In genomic region chr2:219175928-219176817, GRCh38 we compare ENCODE assay signal across 8 cellular contexts. TPM values are rescaled to one million over a fixed set of nuclear protein-coding genes. Genes with fewer than 3 reads are reported as not detected.
DNase-seq lines count a peak whose midpoint lies in the region; ATAC-seq, FAIRE-seq and TF ChIP-seq lines count a peak whose summit lies in the region.

No MANE protein-coding gene starts in this region.

- FAIRE-seq in bronchial epithelial cell (lab: Jason Lieb, UNC) (no peak), kidney (lab: Jason Lieb, UNC) (no peak)

- H3K4me3 ChIP-seq in SJSA1 = peak overlapping the region; percentile 73
- H3K4me3 ChIP-seq in bronchial epithelial cell (ENCODE audit: low read depth, low read length) = peak overlapping the region; percentile 85
- H3K4me3 ChIP-seq in kidney (ENCODE audit: low read length in 2 of 2) = peak overlapping the region; percentile 86 to 95

- H3K36me3 ChIP-seq in SJSA1 (peaks cover 41% of the 10 kb centered on the region), bronchial epithelial cell (ENCODE audit: control insufficient read depth, insufficient read depth, low read length) (peaks cover 19% of the 10 kb centered on the region), kidney (ENCODE audit: control insufficient read depth in 1 of 2, insufficient read depth in 2 of 2, low read length in 2 of 2) (peaks cover 29 to 48% of the 10 kb centered on the region in 2 donors)

- H3K27ac ChIP-seq in SJSA1 (peak overlapping the region; percentile 87; the same call in 1 of the 2 replicates), kidney (ENCODE audit: low read depth in 2 of 2, low read length in 2 of 2) (peak overlapping the region; percentile 97 to 100)

- peak in 10 of 14 donors; percentile 54 to 80 (median 72) for DNase-seq in C1 segment of cervical spinal cord (lab: John Stamatoyannopoulos, UW)
- DNase-seq in SJSA1 (ENCODE audit: low read depth in 1 of 2, low spot score in 2 of 2) = peak in 1 of 2 experiments; percentile 52
- DNase-seq in bronchial epithelial cell (ENCODE audit: low read depth) = peak; percentile 12
- peak; percentile 92 for DNase-seq in kidney
- peak; percentile 23 for DNase-seq in stimulated activated CD4-positive, alpha-beta T cell treated with anti-CD3 and anti-CD28 coated beads, Interleukin-12 subunit alpha, Interleukin-12 subunit beta, amount 100 ng/mL, for 4 hours
- DNase-seq in NCI-H2081 treated with DMSO at 0.1 percent for 48 hours (lab: John Stamatoyannopoulos, UW) = no peak

- H3K4me1 ChIP-seq in SJSA1 (replicated peaks) = peaks cover 17% of the 10 kb centered on the region
- peaks cover 37 to 42% of the 10 kb centered on the region in 2 donors for H3K4me1 ChIP-seq in kidney (ENCODE audit: control insufficient read depth in 1 of 2, insufficient read depth in 1 of 2, low read depth in 1 of 2, low read length in 2 of 2)

- no peaks in the 10 kb centered on the region for H3K9me3 ChIP-seq in SJSA1 (replicated peaks)
- no peaks in the 10 kb centered on the region for H3K9me3 ChIP-seq in kidney (ENCODE audit: control insufficient read depth in 1 of 2, low read length in 2 of 2)

- peak overlapping the region; percentile 72 to 98 for H3K9ac ChIP-seq in kidney (ENCODE audit: low read length in 2 of 2)

- intact Hi-C loops in kidney (cut with DNase I) = no loop called here

- TF ChIP-seq CTCF in bronchial epithelial cell (IDR thresholded peaks at IDR 0.05; ENCODE audit: insufficient read depth, low read length, severe bottlenecking) (peak; percentile 16), kidney (IDR thresholded peaks at IDR 0.05; ENCODE audit: borderline replicate concordance, extremely low read depth, insufficient read depth) (no peak)

- ATAC-seq in GM19043 (IDR thresholded peaks at IDR 0.05; ENCODE audit: low read depth, unreplicated experiment) = peak; percentile 24
- peak; percentile 11 for ATAC-seq in HG03280 (IDR thresholded peaks at IDR 0.05; ENCODE audit: unreplicated experiment)

- H3K27me3 ChIP-seq in SJSA1 (replicated peaks) (no peaks in the 10 kb centered on the region), bronchial epithelial cell (ENCODE audit: control insufficient read depth, insufficient read depth, low read length) (no peaks in the 10 kb centered on the region)

RNA-seq across cellular contexts. Expression of gene CNPPD1, which starts 0.6 kb away (rescaled TPM):
- 26.1 and 33.8 TPM in 2 replicates for total RNA-seq in SJSA1 (2014; rRNA removed; shearing (Covaris generic))
- total RNA-seq in bronchial epithelial cell = 44.2 and 54.5 TPM in 2 replicates
- 97.5 TPM for total RNA-seq in kidney
- 131 TPM for polyA plus RNA-seq in kidney (ENCODE audit: insufficient read depth, low read depth, low replicate concordance)

RNA-seq across cellular contexts. Expression of gene RETREG2, which starts 1.9 kb away (rescaled TPM):
- total RNA-seq in SJSA1 (2014; rRNA removed; shearing (Covaris generic)) = 37.6 and 45.8 TPM in 2 replicates
- 57.4 and 110 TPM in 2 replicates for total RNA-seq in bronchial epithelial cell
- total RNA-seq in kidney = 106 TPM
- polyA plus RNA-seq in kidney (ENCODE audit: insufficient read depth, low read depth, low replicate concordance) = 112 TPM

RNA-seq across cellular contexts. Expression of gene SLC23A3, which starts 6.3 kb away (rescaled TPM):
- total RNA-seq in SJSA1 (2014; rRNA removed; shearing (Covaris generic)) = 0.13 TPM in 1 of 2 replicates, not detected in the other
- total RNA-seq in bronchial epithelial cell (1.3 and 1.9 TPM in 2 replicates), kidney (2.8 TPM)
- 10.9 TPM for polyA plus RNA-seq in kidney (ENCODE audit: insufficient read depth, low read depth, low replicate concordance)

RNA-seq across cellular contexts. Expression of gene NHEJ1, which starts 15.6 kb away (rescaled TPM):
- total RNA-seq in SJSA1 (2014; rRNA removed; shearing (Covaris generic)) = 13.0 and 15.4 TPM in 2 replicates
- 10.2 and 22.1 TPM in 2 replicates for total RNA-seq in bronchial epithelial cell
- 17.5 TPM for total RNA-seq in kidney
- polyA plus RNA-seq in kidney (ENCODE audit: insufficient read depth, low read depth, low replicate concordance) = 17.7 TPM

RNA-seq across cellular contexts. Expression of gene ZFAND2B, which starts 30.4 kb away (rescaled TPM):
- total RNA-seq in SJSA1 (2014; rRNA removed; shearing (Covaris generic)) = 42.7 and 50.1 TPM in 2 replicates
- total RNA-seq in bronchial epithelial cell (55.4 and 59.8 TPM in 2 replicates), kidney (44.8 TPM)
- polyA plus RNA-seq in kidney (ENCODE audit: insufficient read depth, low read depth, low replicate concordance) = 72.6 TPM
